ENCODE assay signal across 19 cellular contexts in genomic region chr10:28585076-28585475, GRCh38. TPM values are rescaled to one million over a fixed set of nuclear protein-coding genes. Genes with fewer than 3 reads are reported as not detected.
DNase-seq lines count a peak whose midpoint lies in the region; ATAC-seq, FAIRE-seq and TF ChIP-seq lines count a peak whose summit lies in the region.
"Had no signal": no experiment of that assay in that cellular context is flagged by ENCODE, and none has a peak within 500 bp of the region (broad histone marks: within the 10 kb centered on the region; RNA-seq: fewer than 3 reads in every experiment).

No MANE protein-coding gene starts in this region.

- POLR2A ChIA-PET in HCT116 (lab: Charles Lee) = no interaction called here
- POLR2A ChIA-PET in K562 (lab: Yijun Ruan, JAX) = no interaction called here
- POLR2A ChIA-PET in activated CD4-positive, alpha-beta memory T cell treated with anti-CD3 and anti-CD28 coated beads, Interleukin-2, amount 10 ng/mL, durations not matched to agents 7 days and 5 days (lab: Charles Lee) = no interaction called here

- H3K4me1 Mint-ChIP-seq in activated naive CD4-positive, alpha-beta T cell treated with anti-CD3 and anti-CD28 coated beads, Interleukin-2, amount 50 U/mL, for 24 hours = peaks cover 68% of the 10 kb centered on the region
- peaks cover 19% of the 10 kb centered on the region for H3K4me1 Mint-ChIP-seq in activated naive CD4-positive, alpha-beta T cell treated with anti-CD3 and anti-CD28 coated beads, Interleukin-2, amount 10 ng/mL, durations not matched to agents 7 days and 5 days
- peaks cover 16% of the 10 kb centered on the region for H3K4me1 Mint-ChIP-seq in nephron progenitor cell
- H3K4me1 Mint-ChIP-seq in activated CD4-positive, alpha-beta memory T cell treated with anti-CD3 and anti-CD28 coated beads, Interleukin-2, amount 10 ng/mL, durations not matched to agents 7 days and 5 days = peaks cover 22% of the 10 kb centered on the region

- H3K27ac Mint-ChIP-seq in activated naive CD4-positive, alpha-beta T cell treated with anti-CD3 and anti-CD28 coated beads, Interleukin-2, amount 50 U/mL, for 24 hours = peak overlapping the region; percentile 35
- no peak overlapping the region for H3K27ac Mint-ChIP-seq in activated naive CD4-positive, alpha-beta T cell treated with anti-CD3 and anti-CD28 coated beads, Interleukin-2, amount 10 ng/mL, durations not matched to agents 7 days and 5 days
- peak overlapping the region; percentile 39 for H3K27ac Mint-ChIP-seq in nephron progenitor cell
- H3K27ac Mint-ChIP-seq in activated CD4-positive, alpha-beta memory T cell treated with anti-CD3 and anti-CD28 coated beads, Interleukin-2, amount 10 ng/mL, durations not matched to agents 7 days and 5 days = no peak overlapping the region

- H3K9me2 ChIP-seq in HCT116 (ENCODE audit: insufficient read depth) = no peaks in the 10 kb centered on the region

- H3K79me2 ChIP-seq in HCT116 (ENCODE audit: insufficient read depth, low read length) (peaks cover 100% of the 10 kb centered on the region), K562 (ENCODE audit: control insufficient read depth, insufficient read depth, low read length) (peaks cover 99% of the 10 kb centered on the region)

- H2AFZ ChIP-seq in HCT116 (ENCODE audit: low read depth, low read length, poor library complexity, severe bottlenecking) (no peak overlapping the region), K562 (ENCODE audit: low read depth, low read length) (no peak overlapping the region)
- H2AFZ ChIP-seq: PC-9 had no signal

- no peak overlapping the region for H3K4me3 Mint-ChIP-seq in activated naive CD4-positive, alpha-beta T cell treated with anti-CD3 and anti-CD28 coated beads, Interleukin-2, amount 50 U/mL, for 24 hours
- no peak overlapping the region for H3K4me3 Mint-ChIP-seq in activated naive CD4-positive, alpha-beta T cell treated with anti-CD3 and anti-CD28 coated beads, Interleukin-2, amount 10 ng/mL, durations not matched to agents 7 days and 5 days
- H3K4me3 Mint-ChIP-seq in nephron progenitor cell = no peak overlapping the region
- no peak overlapping the region for H3K4me3 Mint-ChIP-seq in activated CD4-positive, alpha-beta memory T cell treated with anti-CD3 and anti-CD28 coated beads, Interleukin-2, amount 10 ng/mL, durations not matched to agents 7 days and 5 days

- no peak for TF ChIP-seq POLR2A in HCT116 (IDR thresholded peaks at IDR 0.05; ENCODE audit: borderline replicate concordance, extremely low read depth, insufficient read depth, insufficient read length)
- no peak for TF ChIP-seq POLR2A in K562 (conservative IDR thresholded peaks at IDR 0.05)
- TF ChIP-seq POLR2A in right lobe of liver (IDR thresholded peaks at IDR 0.05) = no peak

- H3K9me3 ChIP-seq in HCT116 (ENCODE audit: control insufficient read depth in 1 of 2, insufficient read depth in 1 of 2, low read depth in 1 of 2, low read length in 2 of 2) (no peaks in the 10 kb centered on the region), K562 (replicated peaks; ENCODE audit: control insufficient read depth, insufficient read depth, low read depth, low read length) (no peaks in the 10 kb centered on the region), right lobe of liver (no peaks in the 10 kb centered on the region)
- H3K9me3 ChIP-seq: HAP-1, SJSA1 had no signal

- RAD21 ChIA-PET in HCT116 (lab: Charles Lee; ENCODE audit: low non-redundant PET in 1 of 2, low total read pairs in 2 of 2, uncharacterized antibody in 2 of 2, unreplicated experiment in 2 of 2) = no interaction called here

- no peak overlapping the region for H3K9ac ChIP-seq in HCT116 (ENCODE audit: low read length)
- H3K9ac ChIP-seq in K562 (ENCODE audit: insufficient read depth in 1 of 2, low read depth in 2 of 2, low read length in 2 of 2) = no peak overlapping the region

- 71% methylated on average over 6 of the region's 6 CpGs for WGBS in K562 (ENCODE audit: insufficient coverage, low coverage, missing lambda C conversion rate)
- WGBS in right lobe of liver (ENCODE audit: insufficient coverage, low coverage, low lambda C conversion rate, missing lambda C conversion rate) = 72% methylated on average over 6 of the region's 6 CpGs

- H3K4me1 ChIP-seq in HCT116 (ENCODE audit: control insufficient read depth in 1 of 2, insufficient read depth in 2 of 2, low read length in 2 of 2) (no peaks in the 10 kb centered on the region), K562 (replicated peaks in 1 of 2; ENCODE audit: control insufficient read depth in 2 of 2, insufficient read depth in 2 of 2, low read length in 2 of 2) (no peaks in the 10 kb centered on the region; a peak in 1 of 5 replicates), right lobe of liver (peaks cover 0 to 24% (median 10%) of the 10 kb centered on the region in 4 donors)
- H3K4me1 ChIP-seq: SJSA1 had no signal

- H3K4me2 ChIP-seq in HCT116 (ENCODE audit: low read length) (no peak overlapping the region), K562 (ENCODE audit: insufficient read depth, low read length) (no peak overlapping the region)
- H3K4me2 ChIP-seq: PC-9 had no signal

- H3K9me3 Mint-ChIP-seq in activated naive CD4-positive, alpha-beta T cell treated with anti-CD3 and anti-CD28 coated beads, Interleukin-2, amount 50 U/mL, for 24 hours = no peaks in the 10 kb centered on the region
- H3K9me3 Mint-ChIP-seq in activated naive CD4-positive, alpha-beta T cell treated with anti-CD3 and anti-CD28 coated beads, Interleukin-2, amount 10 ng/mL, durations not matched to agents 7 days and 5 days = no peaks in the 10 kb centered on the region
- no peaks in the 10 kb centered on the region for H3K9me3 Mint-ChIP-seq in nephron progenitor cell
- no peaks in the 10 kb centered on the region for H3K9me3 Mint-ChIP-seq in activated CD4-positive, alpha-beta memory T cell treated with anti-CD3 and anti-CD28 coated beads, Interleukin-2, amount 10 ng/mL, durations not matched to agents 7 days and 5 days

- intact Hi-C loops in HCT116 (cut with micrococcal nuclease) = no loop called here
- intact Hi-C loops in K562 (cut with micrococcal nuclease) = no loop called here
- intact Hi-C loops in right lobe of liver (cut with DNase I) = loop anchor here in 1 of 2 donors (10.0 kb wide), 1 partner anchor 50 kb away; the partner anchor contains the start of gene WAC

- H3K36me3 Mint-ChIP-seq in activated naive CD4-positive, alpha-beta T cell treated with anti-CD3 and anti-CD28 coated beads, Interleukin-2, amount 50 U/mL, for 24 hours = peaks cover 23% of the 10 kb centered on the region
- H3K36me3 Mint-ChIP-seq in activated naive CD4-positive, alpha-beta T cell treated with anti-CD3 and anti-CD28 coated beads, Interleukin-2, amount 10 ng/mL, durations not matched to agents 7 days and 5 days = peaks cover 47% of the 10 kb centered on the region
- peaks cover 80% of the 10 kb centered on the region for H3K36me3 Mint-ChIP-seq in nephron progenitor cell (ENCODE audit: low read depth)
- H3K36me3 Mint-ChIP-seq in activated CD4-positive, alpha-beta memory T cell treated with anti-CD3 and anti-CD28 coated beads, Interleukin-2, amount 10 ng/mL, durations not matched to agents 7 days and 5 days (ENCODE audit: low read depth) = peaks cover 59% of the 10 kb centered on the region

- ATAC-seq in HCT116 = no peak
- ATAC-seq in K562 = no peak; the same call in 2 of the 3 replicates
- ATAC-seq in right lobe of liver = no peak

- H4K20me1 ChIP-seq in HCT116 (ENCODE audit: insufficient read depth) (peaks cover 49% of the 10 kb centered on the region), K562 (replicated peaks; ENCODE audit: control insufficient read depth, insufficient read depth, low read length) (peaks cover 10% of the 10 kb centered on the region; the same call in 1 of the 2 replicates)

- H3K4me3 ChIP-seq in HCT116 (replicated peaks in 1 of 2; ENCODE audit: low read depth in 1 of 2, low read length in 2 of 2) (no peak overlapping the region), K562 (no peak overlapping the region), right lobe of liver (no peak overlapping the region)
- H3K4me3 ChIP-seq: HAP-1, PC-9, SJSA1 had no signal

- H3K27me3 ChIP-seq in HCT116 (ENCODE audit: insufficient read depth, low read length) = no peaks in the 10 kb centered on the region
- H3K27me3 ChIP-seq in K562 (ENCODE audit: control insufficient read depth in 2 of 2, insufficient read depth in 2 of 2, low read length in 2 of 2) = no peaks in the 10 kb centered on the region
- H3K27me3 ChIP-seq in right lobe of liver = no peaks in the 10 kb centered on the region
- H3K27me3 ChIP-seq: SJSA1 had no signal

- TSS peak; percentile 18 for BruUV-seq in HCT116 (replicated peaks; lab: Mats Ljungman, UMichigan)
- BruUV-seq in K562 (replicated peaks; lab: Mats Ljungman, UMichigan) = TSS peak; percentile 12

- H3K9me1 ChIP-seq in K562 (ENCODE audit: control insufficient read depth, insufficient read depth, low read length) = no peaks in the 10 kb centered on the region

- no peak for DNase-seq in activated naive CD4-positive, alpha-beta T cell treated with anti-CD3 and anti-CD28 coated beads, Interleukin-2, amount 10 ng/mL, durations not matched to agents 7 days and 5 days
- DNase-seq in HCT116 (ENCODE audit: low read depth, low spot score) (no peak), K562 (ENCODE audit: extremely low read depth in 1 of 4, low spot score in 3 of 4) (no peak), nephron progenitor cell (no peak), right lobe of liver (no peak), GM19238 (ENCODE audit: insufficient read length, low spot score) (no peak)
- DNase-seq in activated CD4-positive, alpha-beta memory T cell treated with anti-CD3 and anti-CD28 coated beads, Interleukin-2, amount 10 ng/mL, durations not matched to agents 7 days and 5 days = no peak
- DNase-seq: GF-D8, NCI-H1417, NCI-H187 treated with DMSO at 0.1 percent for 48 hours, NCI-H446, PC-9 had no signal

- TF ChIP-seq RAD21 in HCT116 (IDR thresholded peaks at IDR 0.05; ENCODE audit: low read depth) = no peak
- TF ChIP-seq RAD21 in K562 (CRISPR knock-in tag; conservative IDR thresholded peaks at IDR 0.05 in 1 of 2, IDR thresholded peaks at IDR 0.05 in 1 of 2) = no peak

- no peak overlapping the region for H3K27ac ChIP-seq in HCT116 (ENCODE audit: low read depth, low read length)
- H3K27ac ChIP-seq in K562 (ENCODE audit: extremely low read depth, low read depth, low read length) = no peak overlapping the region
- H3K27ac ChIP-seq in right lobe of liver = no peak overlapping the region
- H3K27ac ChIP-seq: 22Rv1, HL-60, PC-9, SJSA1 had no signal

- in situ Hi-C loops in K562 (cut with MboI) = no loop called here

- peaks cover 28 to 41% of the 10 kb centered on the region in 2 experiments for H3K36me3 ChIP-seq in HCT116 (ENCODE audit: control insufficient read depth in 1 of 2, insufficient read depth in 2 of 2, low read length in 2 of 2)
- H3K36me3 ChIP-seq in K562 (ENCODE audit: control insufficient read depth, insufficient read depth, low read length) = peaks cover 90% of the 10 kb centered on the region
- peaks cover 0 to 29% (median 5%) of the 10 kb centered on the region in 4 donors for H3K36me3 ChIP-seq in right lobe of liver

- TF ChIP-seq CTCF in HCT116 (IDR thresholded peaks at IDR 0.05 in 2 of 3, conservative IDR thresholded peaks at IDR 0.05 in 1 of 3; ENCODE audit: borderline replicate concordance in 1 of 3, insufficient read depth in 1 of 3, low read depth in 2 of 3, low read length in 2 of 3) (no peak), K562 (IDR thresholded peaks at IDR 0.05 in 2 of 3, conservative IDR thresholded peaks at IDR 0.05 in 1 of 3; ENCODE audit: insufficient read depth in 2 of 3, low read depth in 1 of 3, low read length in 3 of 3) (no peak), nephron progenitor cell (IDR thresholded peaks at IDR 0.05) (no peak), right lobe of liver (IDR thresholded peaks at IDR 0.05) (no peak)

- no peak for FAIRE-seq in K562 (lab: Jason Lieb, UNC)
- FAIRE-seq: GM12892, HTR-8/SVneo had no signal

- H3K27me3 Mint-ChIP-seq in activated naive CD4-positive, alpha-beta T cell treated with anti-CD3 and anti-CD28 coated beads, Interleukin-2, amount 50 U/mL, for 24 hours = no peaks in the 10 kb centered on the region
- H3K27me3 Mint-ChIP-seq in activated naive CD4-positive, alpha-beta T cell treated with anti-CD3 and anti-CD28 coated beads, Interleukin-2, amount 10 ng/mL, durations not matched to agents 7 days and 5 days = no peaks in the 10 kb centered on the region
- H3K27me3 Mint-ChIP-seq in nephron progenitor cell (ENCODE audit: low read depth, poor library complexity) = no peaks in the 10 kb centered on the region
- no peaks in the 10 kb centered on the region for H3K27me3 Mint-ChIP-seq in activated CD4-positive, alpha-beta memory T cell treated with anti-CD3 and anti-CD28 coated beads, Interleukin-2, amount 10 ng/mL, durations not matched to agents 7 days and 5 days

- CTCF ChIA-PET in activated naive CD4-positive, alpha-beta T cell treated with anti-CD3 and anti-CD28 coated beads, Interleukin-2, amount 10 ng/mL, durations not matched to agents 7 days and 5 days (lab: Charles Lee) = interaction anchor here (0.6 kb wide), 1 partner anchor 84 kb away, joined by 3 read pairs; no protein-coding TSS in a partner anchor
- CTCF ChIA-PET in HCT116 (lab: Charles Lee) = no interaction called here
- CTCF ChIA-PET in K562 (lab: Yijun Ruan, JAX; ENCODE audit: low intra/inter-chr PET ratio) = no interaction called here
- CTCF ChIA-PET in activated CD4-positive, alpha-beta memory T cell treated with anti-CD3 and anti-CD28 coated beads, Interleukin-2, amount 10 ng/mL, durations not matched to agents 7 days and 5 days (lab: Charles Lee) = interaction anchor here (0.8 kb wide), 1 partner anchor 18 kb away, joined by 3 read pairs; no protein-coding TSS in a partner anchor

- TF ChIP-seq EP300 in K562 (IDR thresholded peaks at IDR 0.05; ENCODE audit: low read length) = no peak

RNA-seq across cellular contexts. Expression of gene WAC, which starts 52.2 kb away (rescaled TPM):
- total RNA-seq in HCT116 (2021; ENCODE audit: unreplicated experiment) (117 TPM), K562 (2014; rRNA removed) (54.2 and 58.3 TPM in 2 replicates), K562 (2014; rRNA removed; fragmentation: Illumina TruSeq; extraction: Trizol) (83.0 and 94.0 TPM in 2 replicates), K562 (2015; rRNA removed; fragmentation: Illumina TruSeq; extraction: Trizol) (76.1 and 78.2 TPM in 2 replicates), K562 (2021) (69.8 and 79.9 TPM in 2 replicates), right lobe of liver (10 to 100 TPM; 34.3 to 52.4 (median 48.9) TPM)
- polyA plus RNA-seq in HCT116 (2012) = 69.0 and 83.4 TPM in 2 replicates
- total RNA-seq in K562 (2011; cell fraction: chromatin; rRNA removed; ENCODE audit: low replicate concordance) = 109 and 323 TPM in 2 replicates
- 50.0 and 61.3 TPM in 2 replicates for total RNA-seq in K562 (2011; cell fraction: nucleolus; rRNA removed)
- 147 and 225 TPM in 2 replicates for total RNA-seq in K562 (2011; cell fraction: nucleoplasm; rRNA removed)
- polyA plus RNA-seq in K562 (2011; rRNA removed) (113 and 123 TPM in 2 replicates), K562 (2014; fragmentation: Illumina TruSeq; extraction: Trizol) (96.7 and 116 TPM in 2 replicates), K562 (2014; fragmentation: Nextera tagmentation; extraction: Ambion mirVana) (10 to 100 TPM; 24.8 to 25.3 TPM), K562 (2014; rRNA removed) (51.5 and 56.8 TPM in 2 replicates)
- polyA plus RNA-seq in K562 (2011; cell fraction: cytosol; rRNA removed) = 56.4 and 68.4 TPM in 2 replicates
- 71.5 and 89.2 TPM in 2 replicates for polyA plus RNA-seq in K562 (2011; cell fraction: nucleus; rRNA removed)
- 51.5 and 71.6 TPM in 2 replicates for polyA plus RNA-seq in K562 (2012)
- 125 and 138 TPM in 2 replicates for polyA minus RNA-seq in K562 (2011; rRNA and poly(A)+ RNA removed)
- 39.5 and 43.6 TPM in 2 replicates for polyA minus RNA-seq in K562 (2011; cell fraction: cytosol; rRNA and poly(A)+ RNA removed)
- 62.7 and 93.2 TPM in 2 replicates for polyA minus RNA-seq in K562 (2011; cell fraction: nucleus; rRNA and poly(A)+ RNA removed)
- total RNA-seq in activated CD4-positive, alpha-beta memory T cell treated with anti-CD3 and anti-CD28 coated beads, Interleukin-2, amount 10 ng/mL, durations not matched to agents 7 days and 5 days = 100 to 1,000 TPM; 128 to 132 TPM

Comparison
In these comparisons a context has a peak if more than half of its experiments do, and no peak if none do; other contexts are left out.
1. H3K27ac Mint-ChIP-seq: peak in activated naive CD4-positive, alpha-beta T cell treated with anti-CD3 and anti-CD28 coated beads, Interleukin-2, amount 50 U/mL, for 24 hours (single experiment) and nephron progenitor cell (single experiment); none in activated naive CD4-positive, alpha-beta T cell treated with anti-CD3 and anti-CD28 coated beads, Interleukin-2, amount 10 ng/mL, durations not matched to agents 7 days and 5 days (single experiment) and activated CD4-positive, alpha-beta memory T cell treated with anti-CD3 and anti-CD28 coated beads, Interleukin-2, amount 10 ng/mL, durations not matched to agents 7 days and 5 days (single experiment).
2. CTCF ChIA-PET loops: an anchor here in activated naive CD4-positive, alpha-beta T cell treated with anti-CD3 and anti-CD28 coated beads, Interleukin-2, amount 10 ng/mL, durations not matched to agents 7 days and 5 days (0.6 kb wide) and activated CD4-positive, alpha-beta memory T cell treated with anti-CD3 and anti-CD28 coated beads, Interleukin-2, amount 10 ng/mL, durations not matched to agents 7 days and 5 days (0.8 kb wide); none called in HCT116 and K562.